In genomic region chr3:177816667-177817208, GRCh38 we compare ENCODE assay signal across 11 cellular contexts.
DNase-seq lines count a peak whose midpoint lies in the region; ATAC-seq, FAIRE-seq and TF ChIP-seq lines count a peak whose summit lies in the region.
"Had no signal": no experiment of that assay in that cellular context is flagged by ENCODE, and none has a peak within 500 bp of the region (broad histone marks: within the 10 kb centered on the region; RNA-seq: fewer than 3 reads in every experiment).

No MANE protein-coding gene starts in this region.

- intact Hi-C loops in endothelial cell of umbilical vein (cut with micrococcal nuclease) (loop anchor here (5.0 to 10.0 kb wide), 5 partner anchors 116 to 508 kb away; no protein-coding TSS in a partner anchor), lower leg skin (cut with DNase I; ENCODE audit: low total_unique reads) (no loop called here)

- H3K27ac ChIP-seq in AG04450 (ENCODE audit: low read depth, low read length) = no peak overlapping the region
- H3K27ac ChIP-seq in endothelial cell of umbilical vein (ENCODE audit: insufficient read depth, low read depth, low read length) = no peak overlapping the region
- H3K27ac ChIP-seq: SJSA1 had no signal

- H3K27me3 Mint-ChIP-seq in mesothelial cell of epicardium (ENCODE audit: low read depth) = no peaks in the 10 kb centered on the region
- H3K27me3 Mint-ChIP-seq: CD8-positive, alpha-beta memory T cell had no signal

- no peak for TF ChIP-seq POLR2A in endothelial cell of umbilical vein (IDR thresholded peaks at IDR 0.05; ENCODE audit: low read depth, low read length)
- no peak for TF ChIP-seq POLR2A in lower leg skin (IDR thresholded peaks at IDR 0.05)

- H3K27ac Mint-ChIP-seq in mesothelial cell of epicardium = peak overlapping the region; percentile 74
- H3K27ac Mint-ChIP-seq: CD8-positive, alpha-beta memory T cell had no signal

- H3K9me3 ChIP-seq in AG04450 (ENCODE audit: control insufficient read depth, insufficient read depth, low read length) (no peaks in the 10 kb centered on the region), endothelial cell of umbilical vein (replicated peaks; ENCODE audit: control insufficient read depth, insufficient read depth, low read length) (no peaks in the 10 kb centered on the region)
- H3K9me3 ChIP-seq: SJSA1 had no signal

- no peak for DNase-seq in AG04450 (ENCODE audit: low read depth, low spot score)
- peak; percentile 72 for DNase-seq in NCI-H226
- peak; percentile 62 for DNase-seq in endothelial cell of umbilical vein (ENCODE audit: low read depth, low spot score)
- no peak for DNase-seq in mesothelial cell of epicardium (ENCODE audit: low spot score in 2 of 2, unreplicated experiment in 2 of 2)
- no peak for DNase-seq in lower leg skin (ENCODE audit: low spot score in 2 of 2)
- DNase-seq in NCI-H1417 (lab: John Stamatoyannopoulos, UW) = no peak
- DNase-seq in anterior cingulate cortex (lab: John Stamatoyannopoulos, UW) = no peak
- DNase-seq: activated gamma-delta T cell treated with Interleukin-2 at 50 U/mL for 16 hours; CD8-positive, alpha-beta memory T cell had no signal

- dilution Hi-C loops in endothelial cell of umbilical vein (cut with MboI; ENCODE audit: extremely low pct_ligation_motif_present, low sequenced_read_pairs) = no loop called here

- ATAC-seq in GM19035 (IDR thresholded peaks at IDR 0.05; ENCODE audit: unreplicated experiment) = no peak

- H3K36me3 Mint-ChIP-seq in mesothelial cell of epicardium = no peaks in the 10 kb centered on the region
- H3K36me3 Mint-ChIP-seq: CD8-positive, alpha-beta memory T cell had no signal

- 28 to 30% methylated on average over 6 of the region's 6 CpGs for WGBS in lower leg skin, 2 donors

- TF ChIP-seq CTCF in AG04450 (IDR thresholded peaks at IDR 0.05; ENCODE audit: low read depth, low read length) (0 out of 2 replicates have a peak, but pooled peaks have one; percentile 14), endothelial cell of umbilical vein (IDR thresholded peaks at IDR 0.05; ENCODE audit: extremely low read depth in 1 of 2, insufficient read depth in 1 of 2, low read depth in 1 of 2, low read length in 2 of 2) (no peak), mesothelial cell of epicardium (IDR thresholded peaks at IDR 0.05; ENCODE audit: unreplicated experiment) (no peak), lower leg skin (IDR thresholded peaks at IDR 0.05) (no peak)

- H3K36me3 ChIP-seq in endothelial cell of umbilical vein (ENCODE audit: control insufficient read depth in 2 of 2, extremely low read depth in 1 of 2, insufficient read depth in 2 of 2, low read length in 2 of 2) = no peaks in the 10 kb centered on the region
- H3K36me3 ChIP-seq: SJSA1 had no signal

- POLR2A ChIA-PET in AG04450 (lab: Yijun Ruan, JAX) (no interaction called here), endothelial cell of umbilical vein (lab: Charles Lee) (no interaction called here)

- BruUV-seq in endothelial cell of umbilical vein (replicated peaks; lab: Mats Ljungman, UMichigan) = no TSS peak

- H3K9ac ChIP-seq in endothelial cell of umbilical vein (replicated peaks; ENCODE audit: extremely low read depth, insufficient read depth, low read length) = no peak overlapping the region

- no peak overlapping the region for H3K4me2 ChIP-seq in endothelial cell of umbilical vein (ENCODE audit: insufficient read depth, low read length)

- H3K4me3 Mint-ChIP-seq in mesothelial cell of epicardium = no peak overlapping the region
- H3K4me3 Mint-ChIP-seq: CD8-positive, alpha-beta memory T cell had no signal

- peaks cover 5% of the 10 kb centered on the region for H3K9me3 Mint-ChIP-seq in mesothelial cell of epicardium
- H3K9me3 Mint-ChIP-seq: CD8-positive, alpha-beta memory T cell had no signal

- H3K4me3 ChIP-seq in AG04450 (ENCODE audit: low read depth, low read length) (no peak overlapping the region), endothelial cell of umbilical vein (replicated peaks in 1 of 3; ENCODE audit: insufficient read depth in 1 of 3, low read depth in 1 of 3, low read length in 3 of 3) (no peak overlapping the region), lower leg skin (ENCODE audit: low read depth, poor library complexity, severe bottlenecking) (no peak overlapping the region)
- H3K4me3 ChIP-seq: SJSA1 had no signal

- peaks cover 18% of the 10 kb centered on the region for H3K4me1 ChIP-seq in endothelial cell of umbilical vein (ENCODE audit: control insufficient read depth, extremely low read depth, insufficient read depth, low read length)

- CTCF ChIA-PET in AG04450 (lab: Charles Lee) = interaction anchor here (0.5 kb wide), 1 partner anchor 340 kb away, joined by 4 read pairs; no protein-coding TSS in a partner anchor
- CTCF ChIA-PET in endothelial cell of umbilical vein (lab: Charles Lee) = interaction anchor here (1.0 kb wide), 1 partner anchor 302 kb away, joined by 3 read pairs; no protein-coding TSS in a partner anchor

- peak; percentile 75 for FAIRE-seq in endothelial cell of umbilical vein (lab: Jason Lieb, UNC)

- H4K20me1 ChIP-seq in endothelial cell of umbilical vein (replicated peaks; ENCODE audit: control insufficient read depth, extremely low read depth, insufficient read depth, low read length) = no peaks in the 10 kb centered on the region

- H3K27me3 ChIP-seq in AG04450 (ENCODE audit: control insufficient read depth, insufficient read depth, low read length) (no peaks in the 10 kb centered on the region), endothelial cell of umbilical vein (ENCODE audit: control insufficient read depth in 2 of 2, insufficient read depth in 2 of 2, low read length in 2 of 2) (no peaks in the 10 kb centered on the region)
- H3K27me3 ChIP-seq: SJSA1 had no signal

- no peaks in the 10 kb centered on the region for H3K79me2 ChIP-seq in endothelial cell of umbilical vein (ENCODE audit: control insufficient read depth, insufficient read depth, low read length)

- H2AFZ ChIP-seq in endothelial cell of umbilical vein (ENCODE audit: low read depth, low read length) = peak overlapping the region; percentile 55

- peaks cover 33% of the 10 kb centered on the region for H3K4me1 Mint-ChIP-seq in mesothelial cell of epicardium

- H3K9me1 ChIP-seq in endothelial cell of umbilical vein (replicated peaks; ENCODE audit: control insufficient read depth, extremely low read depth, insufficient read depth, low read length) = no peaks in the 10 kb centered on the region

TF ChIP-seq in endothelial cell of umbilical vein, 7 proteins besides CTCF, POLR2A, EP300 and RAD21:
- TF ChIP-seq JUN (IDR thresholded peaks at IDR 0.05; ENCODE audit: borderline replicate concordance, insufficient read depth, insufficient read length, low read depth) (peak; percentile 25), MAX (IDR thresholded peaks at IDR 0.05; ENCODE audit: insufficient read depth, insufficient read length) (no peak)

Comparison
In these comparisons a context has a peak if more than half of its experiments do, and no peak if none do; other contexts are left out.
1. DNase-seq: peak in NCI-H226 (single experiment) and endothelial cell of umbilical vein (single experiment); none in AG04450 (single experiment), mesothelial cell of epicardium (0 of 2), lower leg skin (0 of 2), NCI-H1417 (0 of 3) and anterior cingulate cortex (0 of 58).